In genomic region chr4:118834960-118835895, GRCh38 we compare ENCODE assay signal across 8 cellular contexts. TPM values are rescaled to one million over a fixed set of nuclear protein-coding genes. Genes with fewer than 3 reads are reported as not detected.
A peak's percentile ranks its signal among the peaks of the same experiment; 100 is the strongest.
DNase-seq lines count a peak whose midpoint lies in the region; ATAC-seq, FAIRE-seq and TF ChIP-seq lines count a peak whose summit lies in the region.

No MANE protein-coding gene starts in this region.

- ATAC-seq in GM12878, result peak; percentile 79

- H3K4me3 Mint-ChIP-seq in T-helper 2 cell treated with Interferon-gamma antibody and Interleukin-4, amounts not matched to agents 5 μg/mL and 100 μg/mL, for 36 hours, result peak overlapping the region; percentile 99

- peak overlapping the region; percentile 96 for H3K4me3 ChIP-seq in GM08714 (ENCODE audit: low read length)
- peak overlapping the region; percentile 77 for H3K4me3 ChIP-seq in GM12878

- H3K27ac ChIP-seq in GM12878 (ENCODE audit: control insufficient read depth, insufficient read depth), result peak overlapping the region; percentile 92

- peak overlapping the region; percentile 95 for H3K9ac ChIP-seq in GM12878 (ENCODE audit: control insufficient read depth, insufficient read depth, low read length)

- H3K36me3 Mint-ChIP-seq in T-helper 2 cell treated with Interferon-gamma antibody and Interleukin-4, amounts not matched to agents 5 μg/mL and 100 μg/mL, for 36 hours (ENCODE audit: low read depth), result peaks cover 22% of the 10 kb centered on the region

- H3K27me3 Mint-ChIP-seq in T-helper 2 cell treated with Interferon-gamma antibody and Interleukin-4, amounts not matched to agents 5 μg/mL and 100 μg/mL, for 36 hours (ENCODE audit: low read depth), result no peaks in the 10 kb centered on the region

- no peak for TF ChIP-seq CTCF in GM12878 (IDR thresholded peaks at IDR 0.05 in 2 of 3, conservative IDR thresholded peaks at IDR 0.05 in 1 of 3; ENCODE audit: control insufficient read depth in 2 of 3, extremely low read depth in 1 of 3, insufficient read depth in 1 of 3, low read depth in 3 of 3, low read length in 3 of 3)

- H3K4me1 ChIP-seq in GM12878 (ENCODE audit: control insufficient read depth, insufficient read depth, low read length), result peaks cover 8% of the 10 kb centered on the region

- in situ Hi-C loops in GM12878 (cut with MboI), result no loop called here

- 1% methylated on average over 31 of the region's 31 CpGs for WGBS in GM12878 (ENCODE audit: insufficient coverage, insufficient replicate concordance, low lambda C conversion rate, missing lambda C conversion rate)

- H3K4me1 Mint-ChIP-seq in T-helper 2 cell treated with Interferon-gamma antibody and Interleukin-4, amounts not matched to agents 5 μg/mL and 100 μg/mL, for 36 hours (ENCODE audit: low read depth), result peaks cover 19% of the 10 kb centered on the region

- CTCF ChIA-PET in GM12878 (lab: Yijun Ruan, JAX), result interaction anchor here (0.6 to 1.8 kb wide), 6 partner anchors 9 to 1230 kb away, joined by 3 to 8 read pairs (median 4); no protein-coding TSS in a partner anchor

- TF ChIP-seq EP300 in GM12878 (IDR thresholded peaks at IDR 0.05; ENCODE audit: borderline replicate concordance in 1 of 2, control insufficient read depth in 1 of 2, low read depth in 2 of 2, low read length in 2 of 2), result no peak

- POLR2A ChIA-PET in GM12878 (lab: Charles Lee), result interaction anchor here (0.5 to 2.4 kb wide), 7 partner anchors 9 to 153 kb away, joined by 3 to 9 read pairs (median 4); partner anchors contain the start of gene METTL14

- FAIRE-seq in GM12878 (lab: Jason Lieb, UNC), result peak; percentile 84

- no peaks in the 10 kb centered on the region for H3K9me3 ChIP-seq in GM12878 (replicated peaks; ENCODE audit: control insufficient read depth, insufficient read depth, low read length)

- no peaks in the 10 kb centered on the region for H3K9me3 Mint-ChIP-seq in T-helper 2 cell treated with Interferon-gamma antibody and Interleukin-4, amounts not matched to agents 5 μg/mL and 100 μg/mL, for 36 hours

- no peaks in the 10 kb centered on the region for H4K20me1 ChIP-seq in GM12878 (ENCODE audit: control insufficient read depth, insufficient read depth)

- TF ChIP-seq RAD21 in GM12878 (IDR thresholded peaks at IDR 0.05; ENCODE audit: insufficient read depth, low read depth, low read length), result no peak

- TF ChIP-seq POLR2A in GM12878 (IDR thresholded peaks at IDR 0.05; ENCODE audit: low read depth, low read length), result peak; percentile 79

- H3K79me2 ChIP-seq in GM12878 (ENCODE audit: control insufficient read depth, insufficient read depth, low read length), result peaks cover 42% of the 10 kb centered on the region

- DNase-seq in GOT3 (lab: John Stamatoyannopoulos, UW) (peak; percentile 31), LHCN-M2 (ENCODE audit: low read depth) (peak; percentile 90), GM12878 (ENCODE audit: low read depth, low spot score) (peak; percentile 62), hypothalamus (lab: John Stamatoyannopoulos, UW) (peak in 45 of 51 donors; percentile 4 to 58 (median 29)), renal cortical epithelial cell (ENCODE audit: low read depth) (peak; percentile 91), cerebellar nuclear complex (lab: John Stamatoyannopoulos, UW) (no peak)
- DNase-seq in T-helper 2 cell treated with Interferon-gamma antibody and Interleukin-4, amounts not matched to agents 5 μg/mL and 100 μg/mL, for 36 hours (ENCODE audit: low spot score), result peak; percentile 49

- H2AFZ ChIP-seq in GM12878 (ENCODE audit: control insufficient read depth, low read depth, low read length), result peak overlapping the region; percentile 80

- H3K36me3 ChIP-seq in GM12878 (ENCODE audit: control insufficient read depth in 2 of 2, insufficient read depth in 2 of 2, low read length in 1 of 2), result peaks cover 2 to 5% of the 10 kb centered on the region in 2 experiments; a peak in 3 of 4 replicates

- intact Hi-C loops in GM12878 (cut with micrococcal nuclease; ENCODE audit: unreplicated experiment), result no loop called here

- BruUV-seq in GM12878 (replicated peaks; lab: Mats Ljungman, UMichigan), result TSS peak; percentile 76

- H3K27ac Mint-ChIP-seq in T-helper 2 cell treated with Interferon-gamma antibody and Interleukin-4, amounts not matched to agents 5 μg/mL and 100 μg/mL, for 36 hours, result peak overlapping the region; percentile 100

- SMC1A ChIA-PET in GM12878 (lab: Charles Lee; ENCODE audit: uncharacterized antibody, unreplicated experiment), result interaction anchor here (1.1 to 4.7 kb wide), 3 partner anchors 9 to 16 kb away, joined by 3 to 19 read pairs (median 3); no protein-coding TSS in a partner anchor

- H3K27me3 ChIP-seq in GM12878 (replicated peaks in 1 of 2; ENCODE audit: control insufficient read depth in 2 of 2, insufficient read depth in 2 of 2, low read length in 1 of 2), result no peaks in the 10 kb centered on the region

- H3K4me2 ChIP-seq in GM12878 (ENCODE audit: control insufficient read depth, insufficient read depth), result peak overlapping the region; percentile 82

- RAD21 ChIA-PET in GM12878 (lab: Charles Lee; ENCODE audit: unreplicated experiment), result interaction anchor here (1.0 to 2.0 kb wide), 2 partner anchors 9 to 150 kb away, joined by 3 to 6 read pairs; partner anchors contain the start of gene METTL14

TF ChIP-seq in GM12878, 131 proteins besides CTCF, POLR2A, EP300 and RAD21 (continues in another document):
- TF ChIP-seq SMAD1 (IDR thresholded peaks at IDR 0.05; ENCODE audit: low read depth, partially characterized antibody) (no peak), SP1 (IDR thresholded peaks at IDR 0.05; ENCODE audit: low read depth, low read length) (no peak), MEF2A (IDR thresholded peaks at IDR 0.05; ENCODE audit: insufficient read depth, low read depth, low read length) (no peak), NBN (IDR thresholded peaks at IDR 0.05) (no peak), BACH1 (IDR thresholded peaks at IDR 0.05; ENCODE audit: borderline replicate concordance) (no peak), FOS (IDR thresholded peaks at IDR 0.05; ENCODE audit: borderline replicate concordance, extremely low read depth, insufficient read length) (no peak)
- TF ChIP-seq, protein P1, sequence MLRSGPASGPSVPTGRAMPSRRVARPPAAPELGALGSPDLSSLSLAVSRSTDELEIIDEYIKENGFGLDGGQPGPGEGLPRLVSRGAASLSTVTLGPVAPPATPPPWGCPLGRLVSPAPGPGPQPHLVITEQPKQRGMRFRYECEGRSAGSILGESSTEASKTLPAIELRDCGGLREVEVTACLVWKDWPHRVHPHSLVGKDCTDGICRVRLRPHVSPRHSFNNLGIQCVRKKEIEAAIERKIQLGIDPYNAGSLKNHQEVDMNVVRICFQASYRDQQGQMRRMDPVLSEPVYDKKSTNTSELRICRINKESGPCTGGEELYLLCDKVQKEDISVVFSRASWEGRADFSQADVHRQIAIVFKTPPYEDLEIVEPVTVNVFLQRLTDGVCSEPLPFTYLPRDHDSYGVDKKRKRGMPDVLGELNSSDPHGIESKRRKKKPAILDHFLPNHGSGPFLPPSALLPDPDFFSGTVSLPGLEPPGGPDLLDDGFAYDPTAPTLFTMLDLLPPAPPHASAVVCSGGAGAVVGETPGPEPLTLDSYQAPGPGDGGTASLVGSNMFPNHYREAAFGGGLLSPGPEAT (IDR thresholded peaks at IDR 0.05; ENCODE audit: low read depth), result peak; percentile 24; the same call in 1 of the 2 replicates

RNA-seq across cellular contexts. Expression of gene SEC24D, which starts 0.7 kb away (rescaled TPM):
- total RNA-seq in LHCN-M2 (2014; rRNA removed), result 71.4 and 80.1 TPM in 2 replicates
- polyA plus RNA-seq in LHCN-M2 (2012), result 54.6 TPM
- 89.5 and 93.5 TPM in 2 replicates for total RNA-seq in GM12878 (2013; cell fraction: nucleolus; rRNA removed)
- total RNA-seq in GM12878 (2014; rRNA removed), result 23.2 and 26.9 TPM in 2 replicates
- total RNA-seq in GM12878 (2014; rRNA removed; fragmentation: Illumina TruSeq; extraction: Trizol), result 28.0 and 30.7 TPM in 2 replicates
- 45.9 and 46.0 TPM in 2 replicates for total RNA-seq in GM12878 (2021)
- polyA plus RNA-seq in GM12878 (2011; ENCODE audit: low read depth), result 39.7 TPM
- polyA plus RNA-seq in GM12878 (2011; rRNA removed), result 20.7 and 21.9 TPM in 2 replicates
- polyA plus RNA-seq in GM12878 (2011; cell fraction: cytosol; rRNA removed), result 17.5 and 27.2 TPM in 2 replicates
- 38.1 and 38.2 TPM in 2 replicates for polyA plus RNA-seq in GM12878 (2011; cell fraction: nucleus; rRNA removed)
- polyA plus RNA-seq in GM12878 (2012), result 37.7 and 48.3 TPM in 2 replicates
- 39.0 and 46.8 TPM in 2 replicates for polyA plus RNA-seq in GM12878 (2014; fragmentation: Illumina TruSeq; extraction: Trizol)
- polyA plus RNA-seq in GM12878 (2014; fragmentation: Nextera tagmentation; extraction: Ambion mirVana), result 10 to 100 TPM; 12.8 to 16.0 TPM
- polyA plus RNA-seq in GM12878 (2014; rRNA removed), result 20.1 and 21.2 TPM in 2 replicates
- polyA plus RNA-seq in GM12878 (2016; fragmentation: Nextera tagmentation; extraction: Ambion mirVana), result 10 to 100 TPM; 54.5 to 61.9 TPM
- polyA minus RNA-seq in GM12878 (2011; rRNA and poly(A)+ RNA removed), result 33.4 and 38.3 TPM in 2 replicates
- polyA minus RNA-seq in GM12878 (2011; cell fraction: cytosol; rRNA and poly(A)+ RNA removed), result 12.6 and 14.7 TPM in 2 replicates
- 41.8 and 60.0 TPM in 2 replicates for polyA minus RNA-seq in GM12878 (2011; cell fraction: nucleus; rRNA and poly(A)+ RNA removed)
- 42.5 and 62.1 TPM in 2 replicates for total RNA-seq in renal cortical epithelial cell

RNA-seq across cellular contexts. Expression of gene SYNPO2, which starts 53.4 kb away (rescaled TPM):
- total RNA-seq in LHCN-M2 (2014; rRNA removed), result 35.2 and 69.7 TPM in 2 replicates
- 19.2 TPM for polyA plus RNA-seq in LHCN-M2 (2012)
- total RNA-seq in GM12878 (2013; cell fraction: nucleolus; rRNA removed), result 0.32 and 0.52 TPM in 2 replicates
- 0.34 and 0.60 TPM in 2 replicates for total RNA-seq in GM12878 (2014; rRNA removed)
- 0.27 and 0.37 TPM in 2 replicates for total RNA-seq in GM12878 (2014; rRNA removed; fragmentation: Illumina TruSeq; extraction: Trizol)
- 0.31 and 0.40 TPM in 2 replicates for total RNA-seq in GM12878 (2021)
- not detected for polyA plus RNA-seq in GM12878 (2011; ENCODE audit: low read depth)
- 0.14 and 0.30 TPM in 2 replicates for polyA plus RNA-seq in GM12878 (2011; rRNA removed)
- 0.06 and 0.07 TPM in 2 replicates for polyA plus RNA-seq in GM12878 (2011; cell fraction: cytosol; rRNA removed)
- 0.07 and 0.10 TPM in 2 replicates for polyA plus RNA-seq in GM12878 (2011; cell fraction: nucleus; rRNA removed)
- 0.10 and 0.11 TPM in 2 replicates for polyA plus RNA-seq in GM12878 (2012)
- polyA plus RNA-seq in GM12878 (2014; fragmentation: Illumina TruSeq; extraction: Trizol), result 0.34 and 0.38 TPM in 2 replicates
- under 1 TPM; 0.04 to 0.11 TPM for polyA plus RNA-seq in GM12878 (2014; fragmentation: Nextera tagmentation; extraction: Ambion mirVana)
- 0.29 and 0.41 TPM in 2 replicates for polyA plus RNA-seq in GM12878 (2014; rRNA removed)
- under 1 TPM; 0.11 to 0.32 TPM for polyA plus RNA-seq in GM12878 (2016; fragmentation: Nextera tagmentation; extraction: Ambion mirVana)
- 0.15 and 0.22 TPM in 2 replicates for polyA minus RNA-seq in GM12878 (2011; rRNA and poly(A)+ RNA removed)
- polyA minus RNA-seq in GM12878 (2011; cell fraction: cytosol; rRNA and poly(A)+ RNA removed), result not detected in 2 replicates
- polyA minus RNA-seq in GM12878 (2011; cell fraction: nucleus; rRNA and poly(A)+ RNA removed), result 0.12 and 0.29 TPM in 2 replicates
- 0.35 and 1.2 TPM in 2 replicates for total RNA-seq in renal cortical epithelial cell

Comparison
In these comparisons a context has a peak if more than half of its experiments do, and no peak if none do; other contexts are left out.
1. DNase-seq: peak in GOT3 (single experiment), LHCN-M2 (single experiment), T-helper 2 cell treated with Interferon-gamma antibody and Interleukin-4, amounts not matched to agents 5 μg/mL and 100 μg/mL, for 36 hours (single experiment), GM12878 (single experiment), hypothalamus (45 of 51) and renal cortical epithelial cell (single experiment); none in cerebellar nuclear complex (0 of 2).
2. RNA of gene SYNPO2, which starts 53.4 kb away (total RNA-seq): 35.2 to 69.7 TPM in LHCN-M2; 0.35 to 1.2 TPM in renal cortical epithelial cell and 0.27 to 0.60 TPM in GM12878; every median in the first group is over 10 times any median in the second.